1 cellular context compared by ENCODE assay signal in the genomic region with DNA sequence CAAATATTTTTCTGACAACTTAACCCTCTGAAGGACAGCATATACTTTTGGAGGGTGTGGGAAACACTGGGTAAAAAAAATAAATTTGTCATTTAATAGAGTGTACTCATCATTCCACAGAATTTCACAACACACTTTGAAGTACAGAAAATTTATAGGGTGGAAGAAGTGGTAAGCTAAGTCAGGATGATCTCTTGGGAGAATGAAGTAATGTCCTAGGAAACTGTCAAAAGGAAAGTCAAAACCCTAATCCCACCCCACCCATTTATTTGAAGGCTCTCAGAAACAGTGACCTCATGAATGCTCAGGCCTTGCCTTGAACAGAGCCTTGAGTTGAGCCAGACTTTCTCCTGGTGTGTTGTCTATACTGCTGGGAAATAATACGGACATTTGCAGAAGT.
TF ChIP-seq lines count a peak whose summit lies in the region.

No MANE protein-coding gene starts in this region.

TF ChIP-seq in IMR-90, 13 proteins besides CTCF, POLR2A, EP300 and RAD21 (continued from another document):
- TF ChIP-seq, protein P1, sequence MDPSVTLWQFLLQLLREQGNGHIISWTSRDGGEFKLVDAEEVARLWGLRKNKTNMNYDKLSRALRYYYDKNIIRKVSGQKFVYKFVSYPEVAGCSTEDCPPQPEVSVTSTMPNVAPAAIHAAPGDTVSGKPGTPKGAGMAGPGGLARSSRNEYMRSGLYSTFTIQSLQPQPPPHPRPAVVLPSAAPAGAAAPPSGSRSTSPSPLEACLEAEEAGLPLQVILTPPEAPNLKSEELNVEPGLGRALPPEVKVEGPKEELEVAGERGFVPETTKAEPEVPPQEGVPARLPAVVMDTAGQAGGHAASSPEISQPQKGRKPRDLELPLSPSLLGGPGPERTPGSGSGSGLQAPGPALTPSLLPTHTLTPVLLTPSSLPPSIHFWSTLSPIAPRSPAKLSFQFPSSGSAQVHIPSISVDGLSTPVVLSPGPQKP (IDR thresholded peaks at IDR 0.05; ENCODE audit: borderline replicate concordance, low read depth, low read length), result no peak
